ENCODE assay signal across 8 cellular contexts in the genomic region with DNA sequence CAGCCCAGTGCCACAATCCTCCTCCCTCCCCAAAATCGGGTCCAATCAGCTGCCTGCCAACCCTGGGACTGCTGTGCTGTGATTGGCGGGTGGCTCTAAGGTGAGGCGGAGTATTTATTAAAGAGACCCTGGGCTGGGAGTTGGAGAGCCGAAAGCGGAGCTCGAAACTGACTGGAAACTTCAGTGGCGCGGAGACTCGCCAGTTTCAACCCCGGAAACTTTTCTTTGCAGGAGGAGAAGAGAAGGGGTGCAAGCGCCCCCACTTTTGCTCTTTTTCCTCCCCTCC. TPM values are rescaled to one million over a fixed set of nuclear protein-coding genes. Genes with fewer than 3 reads are reported as not detected.
A peak's percentile ranks its signal among the peaks of the same experiment; 100 is the strongest.
DNase-seq lines count a peak whose midpoint lies in the region; ATAC-seq and TF ChIP-seq lines count a peak whose summit lies in the region.

A gene (plus strand): TSS at position 143 of the 286 bp plus-strand sequence. CDS start 372 bp downstream, outside the sequence.

- peaks cover 38% of the 10 kb centered on the region for H3K4me1 ChIP-seq in hepatocyte (ENCODE audit: insufficient read depth)

- under 1% methylated on average over 11 of the region's 11 CpGs for WGBS in hepatocyte (ENCODE audit: low lambda C conversion rate, missing lambda C conversion rate)

- H3K27me3 ChIP-seq in hepatocyte, result peaks cover 37% of the 10 kb centered on the region

- H3K9me3 ChIP-seq in hepatocyte (ENCODE audit: low read depth), result no peaks in the 10 kb centered on the region

- no peak for TF ChIP-seq CTCF in hepatocyte (IDR thresholded peaks at IDR 0.05; ENCODE audit: poor library complexity)

- peak within 1 kb of the TSS; percentile 23 for H2AFZ ChIP-seq in hepatocyte

- peak within 1 kb of the TSS; percentile 88 for H3K4me2 ChIP-seq in hepatocyte

- peaks cover 34% of the 10 kb centered on the region for H4K20me1 ChIP-seq in hepatocyte (ENCODE audit: insufficient read depth, poor library complexity, severe bottlenecking)

- H3K9me2 ChIP-seq in hepatocyte (replicated peaks; ENCODE audit: insufficient read depth), result no peaks in the 10 kb centered on the region

- H3K27ac ChIP-seq in angular gyrus (ENCODE audit: low read depth, low read length) (peak within 1 kb of the TSS; percentile 64), hepatocyte (peak within 1 kb of the TSS; percentile 87)

- DNase-seq in AG08395 (ENCODE audit: low spot score), result peak; percentile 97
- peak; percentile 83 for DNase-seq in NCI-H2029 treated with DMSO at 0.1 percent for 48 hours (lab: John Stamatoyannopoulos, UW)
- DNase-seq in hepatocyte (ENCODE audit: low spot score), result peak; percentile 93
- peak; percentile 84 for DNase-seq in renal cortical epithelial cell (ENCODE audit: low read depth)
- DNase-seq in AML-193 (lab: John Stamatoyannopoulos, UW), result no peak

- no peaks in the 10 kb centered on the region for H3K36me3 ChIP-seq in hepatocyte (replicated peaks; ENCODE audit: insufficient read depth, low read depth)

- ATAC-seq in GM18519 (IDR thresholded peaks at IDR 0.05; ENCODE audit: low FRiP score, unreplicated experiment), result peak; percentile 76
- ATAC-seq in HG02884 (IDR thresholded peaks at IDR 0.05; ENCODE audit: unreplicated experiment), result peak; percentile 64

- peak within 1 kb of the TSS; percentile 83 for H3K4me3 ChIP-seq in hepatocyte

- peaks cover 41% of the 10 kb centered on the region for H3K79me2 ChIP-seq in hepatocyte

RNA-seq across cellular contexts. Expression of the gene that starts here (rescaled TPM):
- total RNA-seq in hepatocyte, result 31.8 and 36.9 TPM in 2 replicates
- 74.6 and 87.3 TPM in 2 replicates for polyA plus RNA-seq in hepatocyte
- 7.1 and 12.9 TPM in 2 replicates for total RNA-seq in renal cortical epithelial cell

Comparison
In these comparisons a context has a peak if more than half of its experiments do, and no peak if none do; other contexts are left out.
1. DNase-seq: peak in AG08395 (single experiment), NCI-H2029 treated with DMSO at 0.1 percent for 48 hours (single experiment), hepatocyte (single experiment) and renal cortical epithelial cell (single experiment); none in AML-193 (0 of 2).